23 cellular contexts compared by ENCODE assay signal in genomic region chr7:126657137-126657536, GRCh38.
"Had no signal": no experiment of that assay in that cellular context is flagged by ENCODE, and none has a peak within 500 bp of the region (broad histone marks: within the 10 kb centered on the region; RNA-seq: fewer than 3 reads in every experiment).

No MANE protein-coding gene starts in this region.

- H3K4me2 ChIP-seq: hepatocyte, neural progenitor cell had no signal

- H3K4me1 ChIP-seq: esophagus squamous epithelium, left ventricle myocardium inferior, lower lobe of right lung, neural progenitor cell, right atrium auricular region, sigmoid colon, stomach, transverse colon had no signal

- ATAC-seq: left cardiac atrium; natural killer cell treated with Interleukin-12 subunit alpha and Interleukin-12 subunit beta and Interleukin-15 and Interleukin-18, amount 100 ng/mL, for 72 hours had no signal

- H3K27ac ChIP-seq: esophagus squamous epithelium, left ventricle myocardium inferior, lower lobe of right lung, neural progenitor cell, ovary, right atrium auricular region, sigmoid colon, skin epidermis, stomach, thoracic aorta, transverse colon had no signal

- FAIRE-seq: kidney had no signal

- H2AFZ ChIP-seq: neural progenitor cell had no signal

- DNase-seq: dermis blood vessel endothelial cell; esophagus squamous epithelium; foreskin fibroblast; kidney; left cardiac atrium; left ventricle myocardium inferior; lower lobe of right lung; midbrain; nucleus accumbens; ovary; sigmoid colon; stimulated activated CD4-positive, alpha-beta T cell treated with anti-CD3 and anti-CD28 coated beads, Interleukin-2, amount 100 ng/mL, for 24 hours; stimulated activated CD4-positive, alpha-beta T cell treated with anti-CD3 and anti-CD28 coated beads, Interleukin-4, amount 100 ng/mL, for 4 hours; stimulated activated naive B cell treated with anti-CD40 and anti-IgM and Interleukin-4, amounts not matched to agents 10 μg/mL and 1 μg/mL and 100 μg/mL, for 72 hours; stomach; substantia nigra; transverse colon had no signal

- H3K4me3 ChIP-seq: esophagus squamous epithelium, hepatocyte, left ventricle myocardium inferior, lower lobe of right lung, neural progenitor cell, ovary, right atrium auricular region, sigmoid colon, skin epidermis, stomach, thoracic aorta, transverse colon had no signal

- H3K9me3 ChIP-seq: esophagus squamous epithelium, left ventricle myocardium inferior, lower lobe of right lung, ovary, right atrium auricular region, sigmoid colon, stomach, thoracic aorta, transverse colon had no signal

- H3K79me2 ChIP-seq: hepatocyte had no signal

- H3K36me3 ChIP-seq: esophagus squamous epithelium, left ventricle myocardium inferior, lower lobe of right lung, neural progenitor cell, ovary, right atrium auricular region, sigmoid colon, stomach, thoracic aorta, transverse colon had no signal

- H3K27me3 ChIP-seq: esophagus squamous epithelium, hepatocyte, neural progenitor cell, ovary, right atrium auricular region, sigmoid colon, stomach, transverse colon had no signal

- H3K9ac ChIP-seq: neural progenitor cell had no signal
